8 cellular contexts compared by ENCODE assay signal in genomic region chr10:122461729-122462532, GRCh38. TPM values are rescaled to one million over a fixed set of nuclear protein-coding genes. Genes with fewer than 3 reads are reported as not detected.
A peak's percentile ranks its signal among the peaks of the same experiment; 100 is the strongest.
DNase-seq lines count a peak whose midpoint lies in the region; ATAC-seq and TF ChIP-seq lines count a peak whose summit lies in the region.

No MANE protein-coding gene starts in this region.

- H3K36me3 ChIP-seq in colonic mucosa (no peaks in the 10 kb centered on the region), tibial artery (no peaks in the 10 kb centered on the region)

- H3K27me3 ChIP-seq in colonic mucosa (peaks cover 20% of the 10 kb centered on the region), tibial artery (no peaks in the 10 kb centered on the region)

- no peaks in the 10 kb centered on the region for H3K36me3 Mint-ChIP-seq in activated naive CD4-positive, alpha-beta T cell treated with anti-CD3 and anti-CD28 coated beads, Interleukin-2, amount 10 ng/mL, durations not matched to agents 7 days and 5 days

- peak overlapping the region; percentile 55 to 60 for H3K9ac ChIP-seq in colonic mucosa (ENCODE audit: low read depth in 2 of 2, low read length in 2 of 2)

- H3K4me1 ChIP-seq in colonic mucosa, result peaks cover 3% of the 10 kb centered on the region
- H3K4me1 ChIP-seq in tibial artery, result peaks cover 0 to 43% (median 28%) of the 10 kb centered on the region in 4 donors

- peaks cover 11% of the 10 kb centered on the region for H3K4me1 Mint-ChIP-seq in activated naive CD4-positive, alpha-beta T cell treated with anti-CD3 and anti-CD28 coated beads, Interleukin-2, amount 10 ng/mL, durations not matched to agents 7 days and 5 days

- no peak overlapping the region for H3K27ac Mint-ChIP-seq in activated naive CD4-positive, alpha-beta T cell treated with anti-CD3 and anti-CD28 coated beads, Interleukin-2, amount 10 ng/mL, durations not matched to agents 7 days and 5 days

- H3K4me3 ChIP-seq in colonic mucosa (peak overlapping the region; percentile 44), tibial artery (peak overlapping the region; percentile 85 to 95)

- no peaks in the 10 kb centered on the region for H3K9me3 Mint-ChIP-seq in activated naive CD4-positive, alpha-beta T cell treated with anti-CD3 and anti-CD28 coated beads, Interleukin-2, amount 10 ng/mL, durations not matched to agents 7 days and 5 days

- no peak for ATAC-seq in GM19452 (IDR thresholded peaks at IDR 0.05; ENCODE audit: unreplicated experiment)

- TF ChIP-seq CTCF in colonic mucosa (IDR thresholded peaks at IDR 0.05) (no peak), tibial artery (IDR thresholded peaks at IDR 0.05) (no peak)

- H3K9me3 ChIP-seq in colonic mucosa (no peaks in the 10 kb centered on the region), tibial artery (no peaks in the 10 kb centered on the region)

- CTCF ChIA-PET in activated naive CD4-positive, alpha-beta T cell treated with anti-CD3 and anti-CD28 coated beads, Interleukin-2, amount 10 ng/mL, durations not matched to agents 7 days and 5 days (lab: Charles Lee), result no interaction called here

- peaks cover 96% of the 10 kb centered on the region for H3K27me3 Mint-ChIP-seq in activated naive CD4-positive, alpha-beta T cell treated with anti-CD3 and anti-CD28 coated beads, Interleukin-2, amount 10 ng/mL, durations not matched to agents 7 days and 5 days

- DNase-seq in activated naive CD4-positive, alpha-beta T cell treated with anti-CD3 and anti-CD28 coated beads, Interleukin-2, amount 10 ng/mL, durations not matched to agents 7 days and 5 days, result no peak
- DNase-seq in activated naive CD4-positive, alpha-beta T cell treated with Interleukin-2 at 50 U/mL for 16 hours, result no peak
- DNase-seq in colonic mucosa (no peak), lung microvascular endothelial cell (ENCODE audit: low read depth in 2 of 2) (peak; percentile 45 to 56), tibial artery (peak in 1 of 2 donors; percentile 74), Ammon's horn (ENCODE audit: low spot score) (no peak), H4 (ENCODE audit: low spot score) (no peak)

- H3K27ac ChIP-seq in colonic mucosa (peak overlapping the region; percentile 22), tibial artery (peak overlapping the region; percentile 93 to 94)

- H3K4me3 Mint-ChIP-seq in activated naive CD4-positive, alpha-beta T cell treated with anti-CD3 and anti-CD28 coated beads, Interleukin-2, amount 10 ng/mL, durations not matched to agents 7 days and 5 days, result peak overlapping the region; percentile 54

- intact Hi-C loops in colonic mucosa (cut with DNase I) (no loop called here), tibial artery (cut with DNase I; ENCODE audit: low total_unique reads) (loop anchor here (2.0 kb wide), 1 partner anchor 33 kb away; no protein-coding TSS in a partner anchor)

RNA-seq across cellular contexts. Expression of gene HTRA1, which starts 0.6 kb away (rescaled TPM):
- 10 to 100 TPM in 1 of 2 donors, 1 to 10 TPM in 1; 8.9 to 26.9 TPM for total RNA-seq in colonic mucosa
- total RNA-seq in lung microvascular endothelial cell, result 42.7 and 125 TPM in 2 replicates
- total RNA-seq in H4 (2014; rRNA removed; shearing (Covaris generic)), result 62.5 and 63.4 TPM in 2 replicates

RNA-seq across cellular contexts. Expression of gene ARMS2, which starts 7.5 kb away (rescaled TPM):
- total RNA-seq in colonic mucosa, result not detected
- not detected in 2 replicates for total RNA-seq in lung microvascular endothelial cell
- not detected in 2 replicates for total RNA-seq in H4 (2014; rRNA removed; shearing (Covaris generic))

Comparison
In these comparisons a context has a peak if more than half of its experiments do, and no peak if none do; other contexts are left out.
1. DNase-seq: peak in lung microvascular endothelial cell (2 of 2); none in activated naive CD4-positive, alpha-beta T cell treated with anti-CD3 and anti-CD28 coated beads, Interleukin-2, amount 10 ng/mL, durations not matched to agents 7 days and 5 days (single experiment), activated naive CD4-positive, alpha-beta T cell treated with Interleukin-2 at 50 U/mL for 16 hours (single experiment), colonic mucosa (single experiment), Ammon's horn (single experiment) and H4 (single experiment).